36 cellular contexts compared by ENCODE assay signal in the genomic region with DNA sequence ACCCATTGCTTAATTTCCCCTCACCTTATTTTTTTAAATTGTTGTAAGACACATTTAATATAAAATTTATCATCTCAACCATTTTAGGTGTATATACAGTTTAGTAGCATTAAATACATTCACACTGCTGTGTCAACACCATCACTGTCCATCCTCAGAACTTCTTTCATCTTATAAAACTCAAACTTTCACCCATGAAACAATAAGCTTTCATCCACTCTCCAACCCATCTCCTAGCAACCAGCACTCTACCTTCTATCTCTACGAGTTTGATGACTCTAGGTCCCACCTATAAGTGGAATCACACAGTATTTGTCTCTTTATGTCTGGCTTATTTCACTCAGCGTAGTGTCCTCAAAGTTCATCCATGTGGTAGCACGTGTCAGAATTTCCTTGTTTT.
"Had no signal": no experiment of that assay in that cellular context is flagged by ENCODE, and none has a peak within 500 bp of the region (broad histone marks: within the 10 kb centered on the region; RNA-seq: fewer than 3 reads in every experiment).

No MANE protein-coding gene starts in this region.

- H3K36me3 ChIP-seq: MG63 had no signal

- H3K4me3 ChIP-seq: MG63 had no signal

- DNase-seq: Karpas-422, Kasumi-1, MG63, MM.1S, MV-4-11, NCI-H1048, NCI-H1092, NCI-H1092 treated with DMSO at 0.1 percent for 48 hours, NCI-H1105, NCI-H1105 treated with DMSO at 0.1 percent for 48 hours, NCI-H1417 treated with DMSO at 0.1 percent for 48 hours, NCI-H1436, NCI-H1436 treated with DMSO at 0.1 percent for 48 hours, NCI-H146, NCI-H1694, NCI-H1694 treated with DMSO at 0.1 percent for 48 hours, NCI-H187, NCI-H187 treated with DMSO at 0.1 percent for 48 hours, NCI-H1930, NCI-H2029, NCI-H2029 treated with DMSO at 0.1 percent for 48 hours, NCI-H2081, NCI-H2081 treated with DMSO at 0.1 percent for 48 hours, NCI-H2107, NCI-H2171, NCI-H2171 treated with DMSO at 0.1 percent for 48 hours, NCI-H2227 treated with DMSO at 0.1 percent for 48 hours, NCI-H226, NCI-H345, NCI-H446, NCI-H446 treated with DMSO at 0.1 percent for 48 hours, NCI-H510A, NCI-H510A treated with DMSO at 0.1 percent for 48 hours, NCI-H524, NCI-H524 treated with DMSO at 0.1 percent for 48 hours had no signal

- H3K9me3 ChIP-seq: MG63 had no signal

- H3K9ac ChIP-seq: KMS-11 had no signal

- H3K4me2 ChIP-seq: KMS-11 had no signal

- H3K27ac ChIP-seq: KMS-11 had no signal

- H3K27me3 ChIP-seq: MG63 had no signal
